Comparison of ENCODE assay signal across 8 cellular contexts in genomic region chr11:46247664-46248063, GRCh38. TPM values are rescaled to one million over a fixed set of nuclear protein-coding genes. Genes with fewer than 3 reads are reported as not detected.
A peak's percentile ranks its signal among the peaks of the same experiment; 100 is the strongest.
DNase-seq lines count a peak whose midpoint lies in the region; ATAC-seq, FAIRE-seq and TF ChIP-seq lines count a peak whose summit lies in the region.

No MANE protein-coding gene starts in this region.

- H2BK120ac ChIP-seq in IMR-90 (ENCODE audit: low read depth, low read length), result peak overlapping the region; percentile 100

- peaks cover 23% of the 10 kb centered on the region for H3K4me1 ChIP-seq in IMR-90 (ENCODE audit: control insufficient read depth, insufficient read depth, low read length)

- H3K36me3 ChIP-seq in IMR-90 (ENCODE audit: control insufficient read depth, insufficient read depth, low read length), result no peaks in the 10 kb centered on the region

- no peak overlapping the region; the same call in 1 of the 2 replicates for H3K56ac ChIP-seq in IMR-90 (ENCODE audit: extremely low read depth, insufficient read depth, low read length)

- dilution Hi-C loops in IMR-90 (cut with HindIII; ENCODE audit: low sequenced_read_pairs, unreplicated experiment), result no loop called here

- TF ChIP-seq POLR2A in IMR-90 (IDR thresholded peaks at IDR 0.05; ENCODE audit: low read depth, low read length), result no peak

- H3K9me3 Mint-ChIP-seq in osteocyte (ENCODE audit: unreplicated experiment), result no peaks in the 10 kb centered on the region

- no peaks in the 10 kb centered on the region for H3K36me3 Mint-ChIP-seq in osteocyte (ENCODE audit: unreplicated experiment)

- H3K9me1 ChIP-seq in IMR-90 (ENCODE audit: insufficient read depth, low read length), result peaks cover 28% of the 10 kb centered on the region

- peak overlapping the region; percentile 88 for H3K27ac Mint-ChIP-seq in osteocyte (ENCODE audit: unreplicated experiment)

- peak overlapping the region; percentile 82 for H3K14ac ChIP-seq in IMR-90 (replicated peaks; ENCODE audit: low read depth, low read length)

- H2AK9ac ChIP-seq in IMR-90 (replicated peaks; ENCODE audit: low read depth, low read length, poor library complexity), result no peak overlapping the region

- H2AK5ac ChIP-seq in IMR-90 (ENCODE audit: low read depth, low read length), result peak overlapping the region; percentile 80

- no peak overlapping the region for H3K4me3 ChIP-seq in IMR-90 (ENCODE audit: insufficient read depth, low read depth, low read length)
- H3K4me3 ChIP-seq in choroid plexus epithelial cell (ENCODE audit: low read depth, low read length), result no peak overlapping the region

- peak overlapping the region; percentile 98 for H2BK5ac ChIP-seq in IMR-90 (ENCODE audit: low read depth, low read length, poor library complexity, severe bottlenecking)

- no peak for FAIRE-seq in RCC 7860 (lab: Jason Lieb, UNC)

- H2AFZ ChIP-seq in IMR-90 (replicated peaks; ENCODE audit: low read length, poor library complexity), result no peak overlapping the region

- TF ChIP-seq RAD21 in IMR-90 (IDR thresholded peaks at IDR 0.05; ENCODE audit: low read length), result peak; percentile 42; the same call in 1 of the 2 replicates

- H2BK15ac ChIP-seq in IMR-90 (ENCODE audit: low read depth, low read length), result peak overlapping the region; percentile 99

- H3K27ac ChIP-seq in IMR-90 (ENCODE audit: insufficient read depth, low read length), result no peak overlapping the region

- peak overlapping the region; percentile 96 for H2BK20ac ChIP-seq in IMR-90 (ENCODE audit: low read depth, low read length)

- POLR2A ChIA-PET in IMR-90 (lab: Charles Lee; ENCODE audit: unreplicated experiment), result interaction anchor here (0.8 kb wide), 1 partner anchor 83 kb away, joined by 3 read pairs; no protein-coding TSS in a partner anchor

- peaks cover 4 to 45% of the 10 kb centered on the region in 2 experiments; a peak in 2 of 4 replicates for H3K79me1 ChIP-seq in IMR-90 (ENCODE audit: low read depth in 1 of 2, low read length in 2 of 2)

- H4K20me1 ChIP-seq in IMR-90 (ENCODE audit: insufficient read depth, low read length), result no peaks in the 10 kb centered on the region

- no TSS peak for BruUV-seq in IMR-90 (replicated peaks; lab: Mats Ljungman, UMichigan)

- DNase-seq in DMS153 (lab: John Stamatoyannopoulos, UW), result peak; percentile 76
- DNase-seq in IMR-90, result peak; percentile 54
- peak; percentile 56 for DNase-seq in RCC 7860 (ENCODE audit: low spot score)
- DNase-seq in choroid plexus epithelial cell (ENCODE audit: low read depth), result peak; percentile 86
- no peak for DNase-seq in osteocyte (ENCODE audit: extremely low spot score, unreplicated experiment)
- no peak for DNase-seq in middle frontal gyrus (ENCODE audit: extremely low spot score, low spot score)
- DNase-seq in activated gamma-delta T cell treated with Interleukin-2 at 50 U/mL for 16 hours, result no peak
- no peak for DNase-seq in occipital lobe (lab: John Stamatoyannopoulos, UW)

- peak overlapping the region; percentile 23 to 94; a peak in 3 of 4 replicates for H4K8ac ChIP-seq in IMR-90 (ENCODE audit: low read depth in 2 of 2, low read length in 2 of 2)

- H3K9me3 ChIP-seq in IMR-90 (ENCODE audit: control insufficient read depth, insufficient read depth, low read length), result no peaks in the 10 kb centered on the region

- WGBS in IMR-90 (ENCODE audit: extremely low coverage in 2 of 2, insufficient read length in 1 of 2), 2 experiments, result 86% methylated on average over 3 of the region's 4 CpGs; no CpG with 5 or more reads in 1 of the 2 experiments

- H4K91ac ChIP-seq in IMR-90 (ENCODE audit: insufficient read depth, low read depth, low read length), result peak overlapping the region; percentile 100

- peaks cover 67% of the 10 kb centered on the region for H3K4me1 Mint-ChIP-seq in osteocyte (ENCODE audit: unreplicated experiment)

- H3K4ac ChIP-seq in IMR-90 (ENCODE audit: low read depth, low read length), result peak overlapping the region; percentile 100

- no peak overlapping the region for H3K23ac ChIP-seq in IMR-90 (ENCODE audit: low read depth, low read length)

- TF ChIP-seq CTCF in IMR-90 (conservative IDR thresholded peaks at IDR 0.05; ENCODE audit: low read depth, low read length) (peak; percentile 34; the same call in 1 of the 2 replicates), choroid plexus epithelial cell (conservative IDR thresholded peaks at IDR 0.05; ENCODE audit: low read depth, low read length) (peak; percentile 62), osteocyte (IDR thresholded peaks at IDR 0.05) (peak; percentile 30)

- H3K9ac ChIP-seq in IMR-90 (ENCODE audit: low read depth, low read length), result no peak overlapping the region

- peak overlapping the region; percentile 24; the same call in 1 of the 2 replicates for H3K18ac ChIP-seq in IMR-90 (ENCODE audit: low read depth, low read length)

- in situ Hi-C loops in IMR-90 (cut with MboI; ENCODE audit: low sequenced_read_pairs), result no loop called here

- peak overlapping the region; percentile 22; the same call in 1 of the 2 replicates for H4K5ac ChIP-seq in IMR-90 (ENCODE audit: low read depth, low read length)

- CTCF ChIA-PET in IMR-90 (lab: Yijun Ruan, JAX), result interaction anchor here (1.3 kb wide), 1 partner anchor 9 kb away, joined by 6 read pairs; no protein-coding TSS in a partner anchor

- no peak for ATAC-seq in IMR-90 (ENCODE audit: low read depth)

- no peaks in the 10 kb centered on the region for H3K27me3 ChIP-seq in IMR-90 (ENCODE audit: control insufficient read depth, insufficient read depth, low read length)

- intact Hi-C loops in IMR-90 (cut with micrococcal nuclease), result no loop called here

- H3K4me2 ChIP-seq in IMR-90 (ENCODE audit: low read depth, low read length), result no peak overlapping the region

- no peak overlapping the region for H3K4me3 Mint-ChIP-seq in osteocyte (ENCODE audit: unreplicated experiment)

- no peaks in the 10 kb centered on the region for H3K27me3 Mint-ChIP-seq in osteocyte (ENCODE audit: unreplicated experiment)

TF ChIP-seq in IMR-90, 13 proteins besides CTCF, POLR2A, EP300 and RAD21:
- no peak for TF ChIP-seq BHLHE40 (IDR thresholded peaks at IDR 0.05; ENCODE audit: low read depth, low read length)
- TF ChIP-seq USF2 (IDR thresholded peaks at IDR 0.05; ENCODE audit: low read depth, low read length), result no peak
- no peak for TF ChIP-seq MAZ (IDR thresholded peaks at IDR 0.05; ENCODE audit: borderline replicate concordance, low read depth, low read length)
- no peak for TF ChIP-seq RFX5 (IDR thresholded peaks at IDR 0.05; ENCODE audit: low read depth, low read length)
- TF ChIP-seq SMC3 (IDR thresholded peaks at IDR 0.05; ENCODE audit: low read depth, low read length), result no peak
- TF ChIP-seq CHD1 (IDR thresholded peaks at IDR 0.05; ENCODE audit: low read depth, low read length), result no peak
- no peak for TF ChIP-seq RCOR1 (IDR thresholded peaks at IDR 0.05; ENCODE audit: insufficient replicate concordance, low read length)
- no peak for TF ChIP-seq FOS (IDR thresholded peaks at IDR 0.05; ENCODE audit: low read depth, low read length)
- TF ChIP-seq MAFK (IDR thresholded peaks at IDR 0.05; ENCODE audit: low read depth, low read length), result no peak
- no peak for TF ChIP-seq CEBPB (IDR thresholded peaks at IDR 0.05; ENCODE audit: low read depth, low read length)
- TF ChIP-seq NFE2L2 (IDR thresholded peaks at IDR 0.05; ENCODE audit: low read depth, low read length), result no peak
- TF ChIP-seq ELK1 (IDR thresholded peaks at IDR 0.05; ENCODE audit: borderline replicate concordance, low read depth, low read length), result no peak
- no peak for TF ChIP-seq MXI1 (IDR thresholded peaks at IDR 0.05; ENCODE audit: borderline replicate concordance, low read depth, low read length)

RNA-seq across cellular contexts. Expression of gene CREB3L1, which starts 29.8 kb away (rescaled TPM):
- total RNA-seq in IMR-90 (2012; rRNA removed) (8.1 and 10.0 TPM in 2 replicates), osteocyte (77.0 and 78.6 TPM in 2 replicates), occipital lobe (1.2 TPM)
- polyA plus RNA-seq in IMR-90 (2012; rRNA removed), result 76.9 and 82.3 TPM in 2 replicates
- 85.0 and 112 TPM in 2 replicates for polyA plus RNA-seq in IMR-90 (2012; cell fraction: cytosol; rRNA removed)
- polyA plus RNA-seq in IMR-90 (2012; cell fraction: nucleus; rRNA removed; ENCODE audit: low replicate concordance), result 50.1 and 52.2 TPM in 2 replicates

Comparison
In these comparisons a context has a peak if more than half of its experiments do, and no peak if none do; other contexts are left out.
1. DNase-seq: peak in DMS153 (single experiment), IMR-90 (single experiment), RCC 7860 (single experiment) and choroid plexus epithelial cell (single experiment); none in osteocyte (single experiment), middle frontal gyrus (single experiment), activated gamma-delta T cell treated with Interleukin-2 at 50 U/mL for 16 hours (single experiment) and occipital lobe (single experiment).
2. Peak in every context shown above with its lines, with median percentiles within 50 percentile points of each other: CTCF ChIP-seq.